In the genomic region with DNA sequence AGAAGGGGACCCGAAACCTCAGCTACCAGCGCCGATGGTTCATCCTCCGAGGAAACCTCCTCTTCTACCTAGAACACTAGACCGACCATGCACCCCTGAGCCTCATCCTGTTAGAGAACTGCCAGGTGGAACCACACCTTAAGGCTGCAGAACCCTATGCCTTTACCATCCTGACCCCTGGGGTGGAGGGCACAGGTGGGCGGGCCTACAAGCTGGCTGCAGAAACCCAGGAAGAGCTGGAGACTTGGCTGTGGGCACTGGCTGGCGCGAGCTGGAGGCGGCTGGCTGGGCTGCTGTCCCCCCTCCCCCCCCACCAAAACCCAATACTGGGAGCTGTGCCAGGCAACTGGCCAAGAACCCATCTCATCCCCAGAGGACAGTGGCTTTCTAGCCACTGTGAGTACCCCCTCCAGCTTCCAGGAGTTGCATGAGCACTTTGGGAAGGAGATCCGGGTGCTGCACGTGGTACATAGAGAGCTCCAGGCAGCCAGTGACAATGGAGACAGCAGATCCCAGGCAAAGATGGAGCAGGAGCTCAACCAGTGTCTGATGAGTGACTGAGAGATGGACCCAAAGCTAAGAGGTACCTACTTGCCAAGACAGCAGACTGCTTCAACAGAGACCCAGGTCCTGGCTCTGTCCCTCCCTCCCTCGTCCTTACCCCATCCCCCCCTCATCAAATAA, we compare ENCODE assay signal across 8 cellular contexts. TPM values are rescaled to one million over a fixed set of nuclear protein-coding genes. Genes with fewer than 3 reads are reported as not detected.
A peak's percentile ranks its signal among the peaks of the same experiment; 100 is the strongest.
DNase-seq lines count a peak whose midpoint lies in the region; ATAC-seq and TF ChIP-seq lines count a peak whose summit lies in the region.

No MANE protein-coding gene starts in this region.

- peaks cover 27% of the 10 kb centered on the region for H3K4me1 Mint-ChIP-seq in activated naive CD8-positive, alpha-beta T cell treated with anti-CD3 and anti-CD28 coated beads, Interleukin-2, amount 50 U/mL, for 24 hours
- peaks cover 11% of the 10 kb centered on the region for H3K4me1 Mint-ChIP-seq in type B pancreatic cell (ENCODE audit: unreplicated experiment)

- peak overlapping the region; percentile 98 for H3K4me3 Mint-ChIP-seq in activated naive CD8-positive, alpha-beta T cell treated with anti-CD3 and anti-CD28 coated beads, Interleukin-2, amount 50 U/mL, for 24 hours
- peak overlapping the region; percentile 94 for H3K4me3 Mint-ChIP-seq in type B pancreatic cell

- peak overlapping the region; percentile 94 for H3K27ac Mint-ChIP-seq in activated naive CD8-positive, alpha-beta T cell treated with anti-CD3 and anti-CD28 coated beads, Interleukin-2, amount 50 U/mL, for 24 hours
- H3K27ac Mint-ChIP-seq in type B pancreatic cell: peak overlapping the region; percentile 99

- peak overlapping the region in 1 of 3 donors; percentile 29 for H3K4me3 ChIP-seq in liver (ENCODE audit: low read depth in 1 of 3, low read length in 3 of 3)

- DNase-seq in activated effector memory CD4-positive, alpha-beta T cell treated with Interleukin-2 at 50 U/mL for 16 hours: peak; percentile 10
- no peak for DNase-seq in activated effector memory CD4-positive, alpha-beta T cell treated with anti-CD3 and anti-CD28 coated beads, Interleukin-2, amount 50 U/mL, for 16 hours
- DNase-seq in activated naive CD8-positive, alpha-beta T cell treated with anti-CD3 and anti-CD28 coated beads, Interleukin-2, amount 50 U/mL, for 24 hours: no peak
- DNase-seq in type B pancreatic cell (ENCODE audit: extremely low spot score, unreplicated experiment): no peak
- DNase-seq in iPS-NIHi11 (ENCODE audit: low spot score): no peak

- TF ChIP-seq CTCF in liver (IDR thresholded peaks at IDR 0.05; ENCODE audit: low read depth, low read length, missing input control) (no peak), type B pancreatic cell (conservative IDR thresholded peaks at IDR 0.05) (no peak)

- peak overlapping the region; percentile 88 to 96 for H3K27ac ChIP-seq in liver (ENCODE audit: low read depth in 1 of 2, low read length in 2 of 2)

- H3K4me1 ChIP-seq in liver (ENCODE audit: control insufficient read depth in 4 of 4, insufficient read depth in 4 of 4, low read length in 3 of 4): peaks cover 12 to 60% (median 48%) of the 10 kb centered on the region in 4 donors

- H3K27me3 ChIP-seq in liver (ENCODE audit: control insufficient read depth in 4 of 4, insufficient read depth in 4 of 4, low read length in 3 of 4): no peaks in the 10 kb centered on the region

- peaks cover 21% of the 10 kb centered on the region for H3K36me3 Mint-ChIP-seq in activated naive CD8-positive, alpha-beta T cell treated with anti-CD3 and anti-CD28 coated beads, Interleukin-2, amount 50 U/mL, for 24 hours (ENCODE audit: low read depth)
- H3K36me3 Mint-ChIP-seq in type B pancreatic cell: peaks cover 8% of the 10 kb centered on the region

- no peak for ATAC-seq in activated naive CD8-positive, alpha-beta T cell treated with anti-CD3 and anti-CD28 coated beads, Interleukin-2, amount 50 U/mL, for 24 hours
- no peak for ATAC-seq in GM18909 (IDR thresholded peaks at IDR 0.05; ENCODE audit: poor library complexity, unreplicated experiment)
- ATAC-seq in HG03025 (IDR thresholded peaks at IDR 0.05; ENCODE audit: low FRiP score, unreplicated experiment): no peak

- TF ChIP-seq RAD21 in liver (IDR thresholded peaks at IDR 0.05): no peak

- no peaks in the 10 kb centered on the region for H3K9me3 Mint-ChIP-seq in activated naive CD8-positive, alpha-beta T cell treated with anti-CD3 and anti-CD28 coated beads, Interleukin-2, amount 50 U/mL, for 24 hours
- no peaks in the 10 kb centered on the region for H3K9me3 Mint-ChIP-seq in type B pancreatic cell

- H3K9me3 ChIP-seq in liver (ENCODE audit: control insufficient read depth in 4 of 4, low read length in 3 of 4): no peaks in the 10 kb centered on the region

- H3K9ac ChIP-seq in liver (ENCODE audit: low read depth in 1 of 2, low read length in 2 of 2): no peak overlapping the region

- H3K27me3 Mint-ChIP-seq in activated naive CD8-positive, alpha-beta T cell treated with anti-CD3 and anti-CD28 coated beads, Interleukin-2, amount 50 U/mL, for 24 hours: no peaks in the 10 kb centered on the region
- H3K27me3 Mint-ChIP-seq in type B pancreatic cell: no peaks in the 10 kb centered on the region

- peaks cover 4 to 24% (median 14%) of the 10 kb centered on the region in 4 donors for H3K36me3 ChIP-seq in liver (ENCODE audit: control insufficient read depth in 4 of 4, insufficient read depth in 3 of 4, low read depth in 1 of 4, low read length in 3 of 4)

- 52% methylated on average over 12 of the region's 12 CpGs for WGBS in liver

TF ChIP-seq in liver, 16 proteins besides CTCF, POLR2A, EP300 and RAD21:
- TF ChIP-seq ATF3 (IDR thresholded peaks at IDR 0.05) (no peak), ZBTB33 (IDR thresholded peaks at IDR 0.05) (no peak), HNF4G (IDR thresholded peaks at IDR 0.05) (no peak), NR2F2 (IDR thresholded peaks at IDR 0.05) (no peak), EGR1 (IDR thresholded peaks at IDR 0.05; ENCODE audit: low read depth in 2 of 2) (no peak), GABPA (IDR thresholded peaks at IDR 0.05 in 1 of 2, conservative IDR thresholded peaks at IDR 0.05 in 1 of 2) (no peak), TAF1 (conservative IDR thresholded peaks at IDR 0.05) (no peak), MAX (IDR thresholded peaks at IDR 0.05) (no peak), YY1 (IDR thresholded peaks at IDR 0.05) (no peak), FOXA2 (IDR thresholded peaks at IDR 0.05) (no peak), HNF4A (conservative IDR thresholded peaks at IDR 0.05) (no peak), FOXA1 (IDR thresholded peaks at IDR 0.05) (no peak)
- TF ChIP-seq, protein P1, sequence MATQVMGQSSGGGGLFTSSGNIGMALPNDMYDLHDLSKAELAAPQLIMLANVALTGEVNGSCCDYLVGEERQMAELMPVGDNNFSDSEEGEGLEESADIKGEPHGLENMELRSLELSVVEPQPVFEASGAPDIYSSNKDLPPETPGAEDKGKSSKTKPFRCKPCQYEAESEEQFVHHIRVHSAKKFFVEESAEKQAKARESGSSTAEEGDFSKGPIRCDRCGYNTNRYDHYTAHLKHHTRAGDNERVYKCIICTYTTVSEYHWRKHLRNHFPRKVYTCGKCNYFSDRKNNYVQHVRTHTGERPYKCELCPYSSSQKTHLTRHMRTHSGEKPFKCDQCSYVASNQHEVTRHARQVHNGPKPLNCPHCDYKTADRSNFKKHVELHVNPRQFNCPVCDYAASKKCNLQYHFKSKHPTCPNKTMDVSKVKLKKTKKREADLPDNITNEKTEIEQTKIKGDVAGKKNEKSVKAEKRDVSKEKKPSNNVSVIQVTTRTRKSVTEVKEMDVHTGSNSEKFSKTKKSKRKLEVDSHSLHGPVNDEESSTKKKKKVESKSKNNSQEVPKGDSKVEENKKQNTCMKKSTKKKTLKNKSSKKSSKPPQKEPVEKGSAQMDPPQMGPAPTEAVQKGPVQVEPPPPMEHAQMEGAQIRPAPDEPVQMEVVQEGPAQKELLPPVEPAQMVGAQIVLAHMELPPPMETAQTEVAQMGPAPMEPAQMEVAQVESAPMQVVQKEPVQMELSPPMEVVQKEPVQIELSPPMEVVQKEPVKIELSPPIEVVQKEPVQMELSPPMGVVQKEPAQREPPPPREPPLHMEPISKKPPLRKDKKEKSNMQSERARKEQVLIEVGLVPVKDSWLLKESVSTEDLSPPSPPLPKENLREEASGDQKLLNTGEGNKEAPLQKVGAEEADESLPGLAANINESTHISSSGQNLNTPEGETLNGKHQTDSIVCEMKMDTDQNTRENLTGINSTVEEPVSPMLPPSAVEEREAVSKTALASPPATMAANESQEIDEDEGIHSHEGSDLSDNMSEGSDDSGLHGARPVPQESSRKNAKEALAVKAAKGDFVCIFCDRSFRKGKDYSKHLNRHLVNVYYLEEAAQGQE (IDR thresholded peaks at IDR 0.05): no peak

RNA-seq across cellular contexts. Expression of gene CD2BP2, which starts 1.4 kb away (rescaled TPM):
- total RNA-seq in liver (10 to 100 TPM; 10.0 TPM), type B pancreatic cell (ENCODE audit: low replicate concordance) (64.6 and 68.9 TPM in 2 replicates)
- 10 to 100 TPM; 13.4 to 15.4 TPM for polyA plus RNA-seq in liver

RNA-seq across cellular contexts. Expression of gene TBC1D10B, which starts 13.8 kb away (rescaled TPM):
- total RNA-seq in liver (10 to 100 TPM; 16.1 to 16.5 TPM), type B pancreatic cell (ENCODE audit: low replicate concordance) (46.8 and 50.0 TPM in 2 replicates)
- polyA plus RNA-seq in liver: 1 to 10 TPM; 3.6 to 9.2 TPM

RNA-seq across cellular contexts. Expression of gene MYL11, which starts 18.1 kb away (rescaled TPM):
- under 1 TPM in 1 of 2 donors, not detected in 1; 0.70 TPM for total RNA-seq in liver
- not detected for polyA plus RNA-seq in liver
- total RNA-seq in type B pancreatic cell (ENCODE audit: low replicate concordance): 10.4 and 21.7 TPM in 2 replicates

RNA-seq across cellular contexts. Expression of gene SEPTIN1, which starts 25.8 kb away (rescaled TPM):
- total RNA-seq in liver: 1 to 10 TPM in 1 of 2 donors, under 1 TPM in 1; 0.42 to 1.0 TPM
- 1 to 10 TPM; 1.4 to 2.8 TPM for polyA plus RNA-seq in liver
- 1.4 and 2.3 TPM in 2 replicates for total RNA-seq in type B pancreatic cell (ENCODE audit: low replicate concordance)

RNA-seq across cellular contexts. Expression of gene ZNF48, which starts 38.7 kb away (rescaled TPM):
- 1 to 10 TPM; 3.2 to 4.7 TPM for total RNA-seq in liver
- 1 to 10 TPM; 2.3 to 3.0 TPM for polyA plus RNA-seq in liver
- 14.5 and 21.1 TPM in 2 replicates for total RNA-seq in type B pancreatic cell (ENCODE audit: low replicate concordance)
